In the genomic region with DNA sequence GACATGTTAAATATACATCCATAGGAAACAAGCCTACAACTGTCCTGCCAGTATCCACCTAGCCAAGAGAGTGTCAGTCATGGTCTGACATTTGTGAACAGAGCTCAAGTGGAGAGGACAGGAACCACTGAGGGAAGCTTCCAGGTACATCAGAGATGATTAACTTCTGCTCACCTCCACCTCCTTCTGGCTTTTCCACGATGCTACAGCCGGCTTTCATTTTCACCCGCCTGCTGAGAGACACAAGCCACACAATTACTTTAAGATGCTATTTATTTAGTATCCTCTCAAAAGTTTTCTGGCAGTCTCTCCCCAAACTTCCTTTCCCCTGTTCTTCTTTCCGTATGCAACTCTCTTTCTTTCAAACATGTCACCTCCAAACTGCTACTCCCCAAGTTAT, we compare ENCODE assay signal across 11 cellular contexts. TPM values are rescaled to one million over a fixed set of nuclear protein-coding genes. Genes with fewer than 3 reads are reported as not detected.
DNase-seq lines count a peak whose midpoint lies in the region; ATAC-seq and TF ChIP-seq lines count a peak whose summit lies in the region.
"Had no signal": no experiment of that assay in that cellular context is flagged by ENCODE, and none has a peak within 500 bp of the region (broad histone marks: within the 10 kb centered on the region; RNA-seq: fewer than 3 reads in every experiment).

No MANE protein-coding gene starts in this region.

- H3K27me3 Mint-ChIP-seq in naive thymus-derived CD8-positive, alpha-beta T cell = no peaks in the 10 kb centered on the region

- H3K27ac ChIP-seq in BLaER1 treated with 17β-estradiol and CSF1 and Interleukin-3, amounts not matched to agents 10 nM and 100 nM = peak overlapping the region in 3 of 11 experiments; percentile 95 to 96 (median 95); a peak in 3 of 22 replicates
- H3K27ac ChIP-seq in HUES48 (ENCODE audit: low read depth, low read length) = no peak overlapping the region

- peak overlapping the region; percentile 37 to 97 (median 73) for H3K27ac Mint-ChIP-seq in naive thymus-derived CD8-positive, alpha-beta T cell

- H3K9me3 ChIP-seq in BLaER1 treated with 17β-estradiol and CSF1 and Interleukin-3, amounts not matched to agents 10 nM and 100 nM (replicated peaks in 1 of 11) = no peaks in the 10 kb centered on the region
- no peaks in the 10 kb centered on the region for H3K9me3 ChIP-seq in HUES48 (ENCODE audit: control insufficient read depth, insufficient read depth, low read length)

- H3K36me3 ChIP-seq in BLaER1 treated with 17β-estradiol and CSF1 and Interleukin-3, amounts not matched to agents 10 nM and 100 nM = peaks cover 50 to 53% (median 52%) of the 10 kb centered on the region in 11 experiments
- H3K36me3 ChIP-seq in HUES48 (ENCODE audit: control insufficient read depth, insufficient read depth, low read length) = peaks cover 52% of the 10 kb centered on the region

- H4K20me1 ChIP-seq in BLaER1 treated with 17β-estradiol and CSF1 and Interleukin-3, amounts not matched to agents 10 nM and 100 nM = peaks cover 35 to 67% (median 63%) of the 10 kb centered on the region in 11 experiments

- no peaks in the 10 kb centered on the region for H3K9me3 Mint-ChIP-seq in naive thymus-derived CD8-positive, alpha-beta T cell

- peak overlapping the region in 8 of 10 experiments; percentile 80 to 98 (median 94); a peak in 13 of 20 replicates for H3K4me3 ChIP-seq in BLaER1 treated with 17β-estradiol and CSF1 and Interleukin-3, amounts not matched to agents 10 nM and 100 nM
- H3K4me3 ChIP-seq in HUES48 (ENCODE audit: low read depth, low read length) (peak overlapping the region; percentile 95), astrocyte of the cerebellum (ENCODE audit: low read depth, low read length) (peak overlapping the region; percentile 97)

- POLR2A ChIA-PET in naive thymus-derived CD8-positive, alpha-beta T cell (lab: Charles Lee) = no interaction called here

- DNase-seq in astrocyte of the cerebellum (ENCODE audit: low read depth) (no peak), G401 (ENCODE audit: low spot score) (no peak), HUDEP-2 (lab: John Stamatoyannopoulos, UW; ENCODE audit: unreplicated experiment in 76 of 76) (no peak)
- DNase-seq in naive thymus-derived CD8-positive, alpha-beta T cell = no peak
- DNase-seq: left cardiac atrium had no signal

- peak overlapping the region; percentile 89 to 98 (median 94) for H3K4me2 ChIP-seq in BLaER1 treated with 17β-estradiol and CSF1 and Interleukin-3, amounts not matched to agents 10 nM and 100 nM

- peak overlapping the region; percentile 89 to 96 (median 92); a peak in 18 of 22 replicates for H3K9ac ChIP-seq in BLaER1 treated with 17β-estradiol and CSF1 and Interleukin-3, amounts not matched to agents 10 nM and 100 nM
- H3K9ac ChIP-seq in HUES48 (ENCODE audit: low read depth, low read length) = no peak overlapping the region

- ATAC-seq in naive thymus-derived CD8-positive, alpha-beta T cell = no peak
- ATAC-seq in HG03045 (IDR thresholded peaks at IDR 0.05; ENCODE audit: unreplicated experiment) (no peak), GM18517 (IDR thresholded peaks at IDR 0.05; ENCODE audit: unreplicated experiment) (no peak)
- ATAC-seq: left cardiac atrium had no signal

- no peaks in the 10 kb centered on the region for H3K27me3 ChIP-seq in BLaER1 treated with 17β-estradiol and CSF1 and Interleukin-3, amounts not matched to agents 10 nM and 100 nM
- H3K27me3 ChIP-seq in HUES48 (ENCODE audit: control insufficient read depth, insufficient read depth, low read length) = no peaks in the 10 kb centered on the region

- in situ Hi-C loops in astrocyte of the cerebellum (cut with HindIII; ENCODE audit: low sequenced_read_pairs) (no loop called here), G401 (cut with HindIII; ENCODE audit: low sequenced_read_pairs) (no loop called here)

- peaks cover 0 to 50% (median 22%) of the 10 kb centered on the region in 3 donors for H3K36me3 Mint-ChIP-seq in naive thymus-derived CD8-positive, alpha-beta T cell

- no peak for TF ChIP-seq CTCF in astrocyte of the cerebellum (IDR thresholded peaks at IDR 0.05; ENCODE audit: low read depth, low read length, missing control alignments)

- H3K4me1 Mint-ChIP-seq in naive thymus-derived CD8-positive, alpha-beta T cell = peaks cover 40 to 85% (median 79%) of the 10 kb centered on the region in 4 donors

- peak overlapping the region; percentile 42 to 97 (median 94) for H3K4me3 Mint-ChIP-seq in naive thymus-derived CD8-positive, alpha-beta T cell

- H3K4me1 ChIP-seq in BLaER1 treated with 17β-estradiol and CSF1 and Interleukin-3, amounts not matched to agents 10 nM and 100 nM = peaks cover 47 to 62% (median 54%) of the 10 kb centered on the region in 10 experiments
- H3K4me1 ChIP-seq in HUES48 (ENCODE audit: control insufficient read depth, insufficient read depth, low read length) = peaks cover 35% of the 10 kb centered on the region

RNA-seq across cellular contexts. Expression of a gene that starts 2.1 kb away (rescaled TPM):
- 10 to 100 TPM; 26.6 to 29.8 TPM for total RNA-seq in naive thymus-derived CD8-positive, alpha-beta T cell
- 10 to 100 TPM in 1 of 3 donors, 1 to 10 TPM in 2; 3.5 to 16.4 (median 7.0) TPM for polyA plus RNA-seq in naive thymus-derived CD8-positive, alpha-beta T cell
- 6.5 and 9.8 TPM in 2 replicates for total RNA-seq in G401 (2014; rRNA removed; shearing (Covaris generic))

RNA-seq across cellular contexts. Expression of a gene that starts 36.5 kb away (rescaled TPM):
- total RNA-seq in naive thymus-derived CD8-positive, alpha-beta T cell = not detected
- not detected for polyA plus RNA-seq in naive thymus-derived CD8-positive, alpha-beta T cell
- not detected in 2 replicates for total RNA-seq in G401 (2014; rRNA removed; shearing (Covaris generic))
- total RNA-seq: cardiac septum, left cardiac atrium, M059J had no signal
